Comparison of ENCODE assay signal across 9 cellular contexts in genomic region chr20:47500554-47500953, GRCh38. TPM values are rescaled to one million over a fixed set of nuclear protein-coding genes. Genes with fewer than 3 reads are reported as not detected.
A peak's percentile ranks its signal among the peaks of the same experiment; 100 is the strongest.
DNase-seq lines count a peak whose midpoint lies in the region; ATAC-seq and TF ChIP-seq lines count a peak whose summit lies in the region.
"Had no signal": no experiment of that assay in that cellular context is flagged by ENCODE, and none has a peak within 500 bp of the region (broad histone marks: within the 10 kb centered on the region; RNA-seq: fewer than 3 reads in every experiment).

No MANE protein-coding gene starts in this region.

- H3K36me3 ChIP-seq in heart right ventricle: no peaks in the 10 kb centered on the region
- H3K36me3 ChIP-seq in iPS-20b (ENCODE audit: insufficient read depth, low read depth, low read length): no peaks in the 10 kb centered on the region

- no peaks in the 10 kb centered on the region for H3K27me3 Mint-ChIP-seq in T-cell
- H3K27me3 Mint-ChIP-seq in type B pancreatic cell: no peaks in the 10 kb centered on the region

- H3K9ac ChIP-seq in iPS-20b (ENCODE audit: low read depth, low read length): no peak overlapping the region

- H3K9me3 ChIP-seq in heart right ventricle (peaks cover 0 to 9% (median 0%) of the 10 kb centered on the region in 11 donors), iPS-20b (ENCODE audit: insufficient read depth, low read depth, low read length) (no peaks in the 10 kb centered on the region)

- H3K4me1 ChIP-seq in heart right ventricle (peaks cover 0 to 35% (median 25%) of the 10 kb centered on the region in 9 donors), iPS-20b (ENCODE audit: insufficient read depth, low read length) (peaks cover 13% of the 10 kb centered on the region; the same call in 1 of the 2 replicates)

- no peaks in the 10 kb centered on the region for H3K27me3 ChIP-seq in heart right ventricle
- H3K27me3 ChIP-seq in iPS-20b (ENCODE audit: insufficient read depth, low read length): no peaks in the 10 kb centered on the region

- no peaks in the 10 kb centered on the region for H3K9me3 Mint-ChIP-seq in T-cell
- no peaks in the 10 kb centered on the region for H3K9me3 Mint-ChIP-seq in type B pancreatic cell

- peak in 1 of 8 donors; percentile 8 for ATAC-seq in heart right ventricle
- ATAC-seq in left cardiac atrium: no peak
- no peak for ATAC-seq in T-cell (replicated peaks in 1 of 4)
- ATAC-seq in HG03135 (IDR thresholded peaks at IDR 0.05; ENCODE audit: unreplicated experiment): no peak

- TF ChIP-seq CTCF in heart right ventricle (IDR thresholded peaks at IDR 0.05) (no peak), type B pancreatic cell (conservative IDR thresholded peaks at IDR 0.05) (no peak)

- H3K4me3 Mint-ChIP-seq in T-cell (peak overlapping the region; percentile 98 to 99 (median 99)), type B pancreatic cell (peak overlapping the region; percentile 99)

- DNase-seq in heart right ventricle (no peak), left cardiac atrium (no peak), T-cell (no peak), type B pancreatic cell (ENCODE audit: extremely low spot score, unreplicated experiment) (no peak), NCI-H446 (lab: John Stamatoyannopoulos, UW) (no peak)
- no peak for DNase-seq in stimulated activated CD4-positive, alpha-beta T cell treated with anti-CD3 and anti-CD28 coated beads, Interleukin-4, amount 100 ng/mL, for 24 hours
- DNase-seq: islet precursor cell had no signal

- WGBS in heart right ventricle, 2 donors: 34 to 39% methylated on average over 4 of the region's 4 CpGs

- H3K27ac Mint-ChIP-seq in T-cell (peak overlapping the region; percentile 18 to 97), type B pancreatic cell (peak overlapping the region; percentile 93)

- H3K4me1 Mint-ChIP-seq in T-cell (peaks cover 34 to 37% (median 36%) of the 10 kb centered on the region in 3 donors), type B pancreatic cell (ENCODE audit: unreplicated experiment) (peaks cover 22% of the 10 kb centered on the region)

- H3K4me3 ChIP-seq in heart right ventricle (peak overlapping the region in 1 of 10 donors; percentile 90), iPS-20b (ENCODE audit: low read length) (peak overlapping the region; percentile 84)

- POLR2A ChIA-PET in T-cell (lab: Charles Lee): interaction anchor here (0.5 to 0.6 kb wide), 3 partner anchors 112 to 150 kb away, joined by 4 to 6 read pairs (median 4); no protein-coding TSS in a partner anchor

- H3K36me3 Mint-ChIP-seq in T-cell (no peaks in the 10 kb centered on the region), type B pancreatic cell (no peaks in the 10 kb centered on the region)

- CTCF ChIA-PET in T-cell (lab: Charles Lee): no interaction called here

- H3K27ac ChIP-seq in heart right ventricle (peak overlapping the region in 8 of 10 donors; percentile 92 to 98 (median 94)), iPS-20b (ENCODE audit: low read length) (no peak overlapping the region)

- intact Hi-C loops in heart right ventricle (cut with DNase I) (loop anchor here in 9 of 10 donors (2.0 to 10.0 kb wide), 13 partner anchors 42 to 746 kb away; no protein-coding TSS in a partner anchor), left cardiac atrium (cut with DNase I) (loop anchor here (5.0 to 10.0 kb wide), 4 partner anchors 77 to 122 kb away; no protein-coding TSS in a partner anchor)

RNA-seq across cellular contexts. Expression of gene NCOA3, which starts 1.1 kb away (rescaled TPM):
- total RNA-seq in heart right ventricle: 10 to 100 TPM; 19.7 to 30.2 (median 22.6) TPM
- 10 to 100 TPM in 1 of 2 donors, 1 to 10 TPM in 1; 8.0 to 11.6 TPM for polyA plus RNA-seq in heart right ventricle
- 10 to 100 TPM; 18.6 to 25.2 TPM for total RNA-seq in left cardiac atrium
- 10 to 100 TPM; 64.4 to 89.2 (median 68.9) TPM for total RNA-seq in T-cell
- total RNA-seq in type B pancreatic cell (ENCODE audit: low replicate concordance): 37.3 and 50.2 TPM in 2 replicates
